ENCODE assay signal across 21 cellular contexts in genomic region chr9:15578719-15579118, GRCh38. TPM values are rescaled to one million over a fixed set of nuclear protein-coding genes. Genes with fewer than 3 reads are reported as not detected.
DNase-seq lines count a peak whose midpoint lies in the region; ATAC-seq and TF ChIP-seq lines count a peak whose summit lies in the region.
"Had no signal": no experiment of that assay in that cellular context is flagged by ENCODE, and none has a peak within 500 bp of the region (broad histone marks: within the 10 kb centered on the region; RNA-seq: fewer than 3 reads in every experiment).

No MANE protein-coding gene starts in this region.

- DNase-seq in Right ventricle myocardium inferior (ENCODE audit: missing footprints) (no peak), cardiac septum (ENCODE audit: low spot score) (no peak), fibroblast of gingiva (ENCODE audit: low read depth) (peak; percentile 1), fibroblast of villous mesenchyme (ENCODE audit: low read depth) (peak; percentile 2), stromal cell of bone marrow (ENCODE audit: low read depth) (peak; percentile 20), inferior parietal cortex (ENCODE audit: extremely low spot score) (no peak), RKO (ENCODE audit: low spot score) (no peak)
- DNase-seq: 8988T, EL, GF-D8, Karpas-422, MV-4-11, NCI-H1694, NCI-H2081, NCI-H2171, NCI-H345, NCI-H524, NCI-H774, Peyer's patch had no signal

- intact Hi-C loops in Right ventricle myocardium inferior (cut with DNase I) = no loop called here
- intact Hi-C loops in cardiac septum (cut with DNase I) = no loop called here

- ATAC-seq in Right ventricle myocardium inferior = peak; percentile 70
- ATAC-seq in SK-N-SH treated with all-trans-retinoic acid at 6 μM for 48 hours = no peak
- ATAC-seq: HCT116 had no signal

- no peak overlapping the region for H3K4me3 ChIP-seq in fibroblast of villous mesenchyme (ENCODE audit: low read depth, low read length)
- H3K4me3 ChIP-seq: Peyer's patch had no signal

- no peak for TF ChIP-seq CTCF in fibroblast of villous mesenchyme (IDR thresholded peaks at IDR 0.05; ENCODE audit: insufficient read depth, low read depth, low read length)

TF ChIP-seq in SK-N-SH treated with all-trans-retinoic acid at 6 μM for 48 hours, 23 proteins besides CTCF, POLR2A, EP300 and RAD21:
- TF ChIP-seq CSRNP3 (CRISPR knock-in tag; IDR thresholded peaks at IDR 0.05) = no peak
- no peak for TF ChIP-seq BACH2 (CRISPR knock-in tag; IDR thresholded peaks at IDR 0.05; ENCODE audit: borderline replicate concordance)
- no peak for TF ChIP-seq ZFP30 (CRISPR knock-in tag; IDR thresholded peaks at IDR 0.05)
- no peak for TF ChIP-seq GLIS3 (CRISPR knock-in tag; IDR thresholded peaks at IDR 0.05)
- no peak for TF ChIP-seq POU6F1 (CRISPR knock-in tag; IDR thresholded peaks at IDR 0.05; ENCODE audit: borderline replicate concordance, low read depth)
- TF ChIP-seq TOX (CRISPR knock-in tag; IDR thresholded peaks at IDR 0.05; ENCODE audit: borderline replicate concordance) = no peak
- no peak for TF ChIP-seq CSDC2 (CRISPR knock-in tag; IDR thresholded peaks at IDR 0.05)
- TF ChIP-seq ZNF70 (CRISPR knock-in tag; IDR thresholded peaks at IDR 0.05) = no peak
- TF ChIP-seq OSR1 (CRISPR knock-in tag; IDR thresholded peaks at IDR 0.05) = no peak
- no peak for TF ChIP-seq ZNF8 (CRISPR knock-in tag; IDR thresholded peaks at IDR 0.05)
- TF ChIP-seq ARNTL (CRISPR knock-in tag; IDR thresholded peaks at IDR 0.05; ENCODE audit: borderline replicate concordance, low read depth) = no peak
- no peak for TF ChIP-seq CREB5 (CRISPR knock-in tag; IDR thresholded peaks at IDR 0.05; ENCODE audit: low read depth)
- no peak for TF ChIP-seq ZC3H10 (CRISPR knock-in tag; IDR thresholded peaks at IDR 0.05)
- TF ChIP-seq, protein P1, sequence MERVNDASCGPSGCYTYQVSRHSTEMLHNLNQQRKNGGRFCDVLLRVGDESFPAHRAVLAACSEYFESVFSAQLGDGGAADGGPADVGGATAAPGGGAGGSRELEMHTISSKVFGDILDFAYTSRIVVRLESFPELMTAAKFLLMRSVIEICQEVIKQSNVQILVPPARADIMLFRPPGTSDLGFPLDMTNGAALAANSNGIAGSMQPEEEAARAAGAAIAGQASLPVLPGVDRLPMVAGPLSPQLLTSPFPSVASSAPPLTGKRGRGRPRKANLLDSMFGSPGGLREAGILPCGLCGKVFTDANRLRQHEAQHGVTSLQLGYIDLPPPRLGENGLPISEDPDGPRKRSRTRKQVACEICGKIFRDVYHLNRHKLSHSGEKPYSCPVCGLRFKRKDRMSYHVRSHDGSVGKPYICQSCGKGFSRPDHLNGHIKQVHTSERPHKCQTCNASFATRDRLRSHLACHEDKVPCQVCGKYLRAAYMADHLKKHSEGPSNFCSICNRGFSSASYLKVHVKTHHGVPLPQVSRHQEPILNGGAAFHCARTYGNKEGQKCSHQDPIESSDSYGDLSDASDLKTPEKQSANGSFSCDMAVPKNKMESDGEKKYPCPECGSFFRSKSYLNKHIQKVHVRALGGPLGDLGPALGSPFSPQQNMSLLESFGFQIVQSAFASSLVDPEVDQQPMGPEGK (CRISPR knock-in tag; IDR thresholded peaks at IDR 0.05; ENCODE audit: borderline replicate concordance) = no peak
- no peak for TF ChIP-seq RARB (CRISPR knock-in tag; IDR thresholded peaks at IDR 0.05)

RNA-seq across cellular contexts. Expression of gene CCDC171, which starts 25.9 kb away (rescaled TPM):
- total RNA-seq in Right ventricle myocardium inferior = 1.6 TPM
- 2.5 TPM for total RNA-seq in cardiac septum
- 2.2 and 2.3 TPM in 2 replicates for total RNA-seq in fibroblast of villous mesenchyme

Comparison
In these comparisons a context has a peak if more than half of its experiments do, and no peak if none do; other contexts are left out.
1. DNase-seq: peak in fibroblast of gingiva (single experiment), fibroblast of villous mesenchyme (single experiment) and stromal cell of bone marrow (single experiment); none in Right ventricle myocardium inferior (single experiment), cardiac septum (single experiment), inferior parietal cortex (single experiment) and RKO (single experiment).